Comparison of ENCODE assay signal across 1 cellular context in genomic region chr7:128022631-128023532, GRCh38.
TF ChIP-seq lines count a peak whose summit lies in the region.

No MANE protein-coding gene starts in this region.

TF ChIP-seq in SK-N-SH treated with all-trans-retinoic acid at 6 μM for 48 hours, 23 proteins besides CTCF, POLR2A, EP300 and RAD21 (continued from another document):
- TF ChIP-seq, protein P1, sequence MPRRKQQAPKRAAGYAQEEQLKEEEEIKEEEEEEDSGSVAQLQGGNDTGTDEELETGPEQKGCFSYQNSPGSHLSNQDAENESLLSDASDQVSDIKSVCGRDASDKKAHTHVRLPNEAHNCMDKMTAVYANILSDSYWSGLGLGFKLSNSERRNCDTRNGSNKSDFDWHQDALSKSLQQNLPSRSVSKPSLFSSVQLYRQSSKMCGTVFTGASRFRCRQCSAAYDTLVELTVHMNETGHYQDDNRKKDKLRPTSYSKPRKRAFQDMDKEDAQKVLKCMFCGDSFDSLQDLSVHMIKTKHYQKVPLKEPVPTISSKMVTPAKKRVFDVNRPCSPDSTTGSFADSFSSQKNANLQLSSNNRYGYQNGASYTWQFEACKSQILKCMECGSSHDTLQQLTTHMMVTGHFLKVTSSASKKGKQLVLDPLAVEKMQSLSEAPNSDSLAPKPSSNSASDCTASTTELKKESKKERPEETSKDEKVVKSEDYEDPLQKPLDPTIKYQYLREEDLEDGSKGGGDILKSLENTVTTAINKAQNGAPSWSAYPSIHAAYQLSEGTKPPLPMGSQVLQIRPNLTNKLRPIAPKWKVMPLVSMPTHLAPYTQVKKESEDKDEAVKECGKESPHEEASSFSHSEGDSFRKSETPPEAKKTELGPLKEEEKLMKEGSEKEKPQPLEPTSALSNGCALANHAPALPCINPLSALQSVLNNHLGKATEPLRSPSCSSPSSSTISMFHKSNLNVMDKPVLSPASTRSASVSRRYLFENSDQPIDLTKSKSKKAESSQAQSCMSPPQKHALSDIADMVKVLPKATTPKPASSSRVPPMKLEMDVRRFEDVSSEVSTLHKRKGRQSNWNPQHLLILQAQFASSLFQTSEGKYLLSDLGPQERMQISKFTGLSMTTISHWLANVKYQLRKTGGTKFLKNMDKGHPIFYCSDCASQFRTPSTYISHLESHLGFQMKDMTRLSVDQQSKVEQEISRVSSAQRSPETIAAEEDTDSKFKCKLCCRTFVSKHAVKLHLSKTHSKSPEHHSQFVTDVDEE (CRISPR knock-in tag; IDR thresholded peaks at IDR 0.05): no peak
- TF ChIP-seq ESRRG (CRISPR knock-in tag; IDR thresholded peaks at IDR 0.05) (no peak), ZNF70 (CRISPR knock-in tag; IDR thresholded peaks at IDR 0.05) (no peak), TOX (CRISPR knock-in tag; IDR thresholded peaks at IDR 0.05; ENCODE audit: borderline replicate concordance) (no peak), ZC3H10 (CRISPR knock-in tag; IDR thresholded peaks at IDR 0.05) (no peak)
